ENCODE assay signal across 34 cellular contexts in genomic region chr6:14582731-14583130, GRCh38.
"Had no signal": no experiment of that assay in that cellular context is flagged by ENCODE, and none has a peak within 500 bp of the region (broad histone marks: within the 10 kb centered on the region; RNA-seq: fewer than 3 reads in every experiment).

No MANE protein-coding gene starts in this region.

- DNase-seq: Karpas-422, Kasumi-1, MG63, MM.1S, MV-4-11, NCI-H1048, NCI-H1092, NCI-H1092 treated with DMSO at 0.1 percent for 48 hours, NCI-H1105, NCI-H1105 treated with DMSO at 0.1 percent for 48 hours, NCI-H1417, NCI-H1417 treated with DMSO at 0.1 percent for 48 hours, NCI-H1436, NCI-H1436 treated with DMSO at 0.1 percent for 48 hours, NCI-H146, NCI-H1694, NCI-H1694 treated with DMSO at 0.1 percent for 48 hours, NCI-H187, NCI-H187 treated with DMSO at 0.1 percent for 48 hours, NCI-H1930, NCI-H2029, NCI-H2029 treated with DMSO at 0.1 percent for 48 hours, NCI-H2081, NCI-H2081 treated with DMSO at 0.1 percent for 48 hours, NCI-H2107, NCI-H2171, NCI-H2171 treated with DMSO at 0.1 percent for 48 hours, NCI-H2227 treated with DMSO at 0.1 percent for 48 hours, NCI-H226, NCI-H345, NCI-H446, NCI-H446 treated with DMSO at 0.1 percent for 48 hours, NCI-H510A, NCI-H510A treated with DMSO at 0.1 percent for 48 hours had no signal

- H3K36me3 ChIP-seq: MG63 had no signal

- H3K9me3 ChIP-seq: MG63 had no signal

- H3K4me3 ChIP-seq: MG63 had no signal
